Comparison of ENCODE assay signal across 11 cellular contexts in the genomic region with DNA sequence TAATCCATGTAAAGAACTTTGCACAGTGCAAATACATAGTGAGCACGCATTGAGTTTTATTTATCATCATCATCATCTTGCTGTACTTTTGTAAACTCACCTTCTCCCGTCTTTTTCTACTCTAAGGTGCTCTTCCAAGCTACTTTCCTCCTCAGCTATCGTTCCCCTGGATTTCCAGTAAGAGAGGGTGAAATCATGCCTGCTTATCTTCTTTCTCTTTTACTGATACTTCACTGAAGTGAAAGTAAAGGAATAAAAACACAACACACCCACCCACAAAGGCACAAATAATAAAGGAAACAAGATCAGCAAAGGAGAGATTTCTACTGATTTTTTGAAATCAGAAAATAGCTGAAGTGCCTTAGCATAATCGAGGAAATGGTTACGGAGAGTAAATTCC.
A peak's percentile ranks its signal among the peaks of the same experiment; 100 is the strongest.
DNase-seq lines count a peak whose midpoint lies in the region; ATAC-seq, FAIRE-seq and TF ChIP-seq lines count a peak whose summit lies in the region.
"Had no signal": no experiment of that assay in that cellular context is flagged by ENCODE, and none has a peak within 500 bp of the region (broad histone marks: within the 10 kb centered on the region; RNA-seq: fewer than 3 reads in every experiment).

No MANE protein-coding gene starts in this region.

- peak overlapping the region; percentile 63 for H3K4me3 Mint-ChIP-seq in activated CD4-positive, alpha-beta T cell treated with anti-CD3 and anti-CD28 coated beads, Interleukin-2, amount 10 ng/mL, durations not matched to agents 24 days and 14 days
- H3K4me3 Mint-ChIP-seq in activated CD4-positive, alpha-beta T cell treated with anti-CD3 and anti-CD28 coated beads for 36 hours: no peak overlapping the region
- no peak overlapping the region for H3K4me3 Mint-ChIP-seq in WTC11
- peak overlapping the region; percentile 2 for H3K4me3 Mint-ChIP-seq in stimulated activated effector memory CD8-positive, alpha-beta T cell treated with anti-CD3 and anti-CD28 coated beads, Interleukin-12 subunit alpha, Interleukin-12 subunit beta, amount 100 ng/mL, for 72 hours

- CTCF ChIA-PET in activated CD4-positive, alpha-beta T cell treated with anti-CD3 and anti-CD28 coated beads for 36 hours (lab: Charles Lee): no interaction called here
- CTCF ChIA-PET in WTC11 (lab: Charles Lee): no interaction called here

- H3K79me2 ChIP-seq in keratinocyte (ENCODE audit: control insufficient read depth, insufficient read depth, low read length): no peaks in the 10 kb centered on the region

- no peaks in the 10 kb centered on the region for H4K20me1 ChIP-seq in keratinocyte (ENCODE audit: control insufficient read depth, extremely low read depth, insufficient read depth, low read length)

- H3K9ac ChIP-seq in keratinocyte (ENCODE audit: control insufficient read depth, extremely low read depth, insufficient read depth, low read length): peak overlapping the region; percentile 5

- no peak overlapping the region for H3K27ac ChIP-seq in keratinocyte (ENCODE audit: control insufficient read depth, insufficient read depth, low read length)

- peaks cover 9% of the 10 kb centered on the region for H3K27me3 Mint-ChIP-seq in activated CD4-positive, alpha-beta T cell treated with anti-CD3 and anti-CD28 coated beads, Interleukin-2, amount 10 ng/mL, durations not matched to agents 24 days and 14 days
- H3K27me3 Mint-ChIP-seq in activated CD4-positive, alpha-beta T cell treated with anti-CD3 and anti-CD28 coated beads for 36 hours: peaks cover 4% of the 10 kb centered on the region
- no peaks in the 10 kb centered on the region for H3K27me3 Mint-ChIP-seq in WTC11 (ENCODE audit: low read depth)

- no peak for DNase-seq in activated CD4-positive, alpha-beta T cell treated with anti-CD3 and anti-CD28 coated beads, Interleukin-2, amount 10 ng/mL, durations not matched to agents 24 days and 14 days
- no peak for DNase-seq in activated CD4-positive, alpha-beta T cell treated with anti-CD3 and anti-CD28 coated beads for 36 hours
- DNase-seq in WTC11 (ENCODE audit: low spot score) (no peak), keratinocyte (ENCODE audit: low read depth, low spot score) (no peak), NCI-H345 treated with DMSO at 0.1 percent for 48 hours (lab: John Stamatoyannopoulos, UW; ENCODE audit: unreplicated experiment) (no peak), foreskin fibroblast (no peak)
- no peak for DNase-seq in stimulated activated effector memory CD8-positive, alpha-beta T cell treated with anti-CD3 and anti-CD28 coated beads, Interleukin-12 subunit alpha, Interleukin-12 subunit beta, amount 100 ng/mL, for 72 hours (ENCODE audit: low spot score in 2 of 2)
- DNase-seq: NCI-H2081, retina had no signal

- H2AFZ ChIP-seq in keratinocyte (ENCODE audit: control insufficient read depth, low read length): no peak overlapping the region

- peaks cover 40% of the 10 kb centered on the region for H3K4me1 Mint-ChIP-seq in activated CD4-positive, alpha-beta T cell treated with anti-CD3 and anti-CD28 coated beads, Interleukin-2, amount 10 ng/mL, durations not matched to agents 24 days and 14 days
- H3K4me1 Mint-ChIP-seq in activated CD4-positive, alpha-beta T cell treated with anti-CD3 and anti-CD28 coated beads for 36 hours: peaks cover 21% of the 10 kb centered on the region
- peaks cover 9% of the 10 kb centered on the region for H3K4me1 Mint-ChIP-seq in WTC11
- H3K4me1 Mint-ChIP-seq in stimulated activated effector memory CD8-positive, alpha-beta T cell treated with anti-CD3 and anti-CD28 coated beads, Interleukin-12 subunit alpha, Interleukin-12 subunit beta, amount 100 ng/mL, for 72 hours: peaks cover 36% of the 10 kb centered on the region

- H3K27ac Mint-ChIP-seq in activated CD4-positive, alpha-beta T cell treated with anti-CD3 and anti-CD28 coated beads, Interleukin-2, amount 10 ng/mL, durations not matched to agents 24 days and 14 days: peak overlapping the region; percentile 49
- H3K27ac Mint-ChIP-seq in activated CD4-positive, alpha-beta T cell treated with anti-CD3 and anti-CD28 coated beads for 36 hours: no peak overlapping the region
- H3K27ac Mint-ChIP-seq in WTC11: peak overlapping the region; percentile 46; the same call in 1 of the 2 replicates
- no peak overlapping the region for H3K27ac Mint-ChIP-seq in stimulated activated effector memory CD8-positive, alpha-beta T cell treated with anti-CD3 and anti-CD28 coated beads, Interleukin-12 subunit alpha, Interleukin-12 subunit beta, amount 100 ng/mL, for 72 hours

- FAIRE-seq in keratinocyte (lab: Jason Lieb, UNC): no peak

- H3K4me2 ChIP-seq in keratinocyte (ENCODE audit: control insufficient read depth, extremely low read depth, insufficient read depth, low read depth, low read length): peak overlapping the region; percentile 54

- no peak for ATAC-seq in activated CD4-positive, alpha-beta T cell treated with anti-CD3 and anti-CD28 coated beads for 36 hours
- ATAC-seq in WTC11 (no peak), HG03442 (IDR thresholded peaks at IDR 0.05; ENCODE audit: unreplicated experiment) (no peak)
- no peak for ATAC-seq in stimulated activated effector memory CD8-positive, alpha-beta T cell treated with anti-CD3 and anti-CD28 coated beads, Interleukin-12 subunit alpha, Interleukin-12 subunit beta, amount 100 ng/mL, for 72 hours
- ATAC-seq: SK-N-SH treated with all-trans-retinoic acid at 6 μM for 48 hours had no signal

- POLR2A ChIA-PET in activated CD4-positive, alpha-beta T cell treated with anti-CD3 and anti-CD28 coated beads for 36 hours (lab: Charles Lee): no interaction called here
- POLR2A ChIA-PET in WTC11 (lab: Charles Lee): no interaction called here

- intact Hi-C loops in activated CD4-positive, alpha-beta T cell treated with anti-CD3 and anti-CD28 coated beads, Interleukin-2, amount 10 ng/mL, durations not matched to agents 24 days and 14 days (cut with micrococcal nuclease): no loop called here
- intact Hi-C loops in activated CD4-positive, alpha-beta T cell treated with anti-CD3 and anti-CD28 coated beads for 36 hours (cut with DNase I, micrococcal nuclease): no loop called here

- peaks cover 10% of the 10 kb centered on the region for H3K36me3 Mint-ChIP-seq in activated CD4-positive, alpha-beta T cell treated with anti-CD3 and anti-CD28 coated beads, Interleukin-2, amount 10 ng/mL, durations not matched to agents 24 days and 14 days (ENCODE audit: low read depth)
- no peaks in the 10 kb centered on the region for H3K36me3 Mint-ChIP-seq in activated CD4-positive, alpha-beta T cell treated with anti-CD3 and anti-CD28 coated beads for 36 hours (ENCODE audit: low read depth)
- no peaks in the 10 kb centered on the region for H3K36me3 Mint-ChIP-seq in WTC11
- H3K36me3 Mint-ChIP-seq in stimulated activated effector memory CD8-positive, alpha-beta T cell treated with anti-CD3 and anti-CD28 coated beads, Interleukin-12 subunit alpha, Interleukin-12 subunit beta, amount 100 ng/mL, for 72 hours: no peaks in the 10 kb centered on the region

- peaks cover 12% of the 10 kb centered on the region for H3K9me3 Mint-ChIP-seq in activated CD4-positive, alpha-beta T cell treated with anti-CD3 and anti-CD28 coated beads, Interleukin-2, amount 10 ng/mL, durations not matched to agents 24 days and 14 days
- H3K9me3 Mint-ChIP-seq in activated CD4-positive, alpha-beta T cell treated with anti-CD3 and anti-CD28 coated beads for 36 hours (ENCODE audit: low read depth): no peaks in the 10 kb centered on the region
- H3K9me3 Mint-ChIP-seq in WTC11: no peaks in the 10 kb centered on the region
- H3K9me3 Mint-ChIP-seq in stimulated activated effector memory CD8-positive, alpha-beta T cell treated with anti-CD3 and anti-CD28 coated beads, Interleukin-12 subunit alpha, Interleukin-12 subunit beta, amount 100 ng/mL, for 72 hours: no peaks in the 10 kb centered on the region

- H3K36me3 ChIP-seq in keratinocyte (ENCODE audit: control insufficient read depth in 2 of 2, extremely low read depth in 1 of 2, insufficient read depth in 2 of 2, low read length in 2 of 2): no peaks in the 10 kb centered on the region

- H3K9me1 ChIP-seq in keratinocyte (ENCODE audit: control insufficient read depth, extremely low read depth, insufficient read depth, low read length): no peaks in the 10 kb centered on the region

- H3K4me1 ChIP-seq in keratinocyte (ENCODE audit: control insufficient read depth, extremely low read depth, insufficient read depth, low read length): peaks cover 5% of the 10 kb centered on the region

- H3K4me3 ChIP-seq in keratinocyte (ENCODE audit: control insufficient read depth in 2 of 3, extremely low read depth in 1 of 3, insufficient read depth in 2 of 3, low read depth in 1 of 3, low read length in 3 of 3) (peak overlapping the region in 1 of 3 experiments; percentile 58), foreskin fibroblast (ENCODE audit: low read depth in 1 of 2, low read length in 2 of 2) (peak overlapping the region in 1 of 2 donors; percentile 30)

- no peaks in the 10 kb centered on the region for H3K9me3 ChIP-seq in keratinocyte (ENCODE audit: control insufficient read depth, low read depth, low read length)

- dilution Hi-C loops in keratinocyte (cut with MboI; ENCODE audit: extremely low pct_ligation_motif_present, low sequenced_read_pairs): no loop called here

- TF ChIP-seq CTCF in WTC11 (IDR thresholded peaks at IDR 0.05) (no peak), keratinocyte (optimal IDR thresholded peaks at IDR 0.05 in 1 of 3, IDR thresholded peaks at IDR 0.05 in 1 of 3, conservative IDR thresholded peaks at IDR 0.05 in 1 of 3; ENCODE audit: extremely low read depth in 1 of 3, insufficient read depth in 2 of 3, low read length in 3 of 3) (no peak), foreskin fibroblast (IDR thresholded peaks at IDR 0.05; ENCODE audit: low read depth, low read length) (no peak)

- no peaks in the 10 kb centered on the region for H3K27me3 ChIP-seq in keratinocyte (ENCODE audit: control insufficient read depth, extremely low read depth, insufficient read depth, low read length)

TF ChIP-seq in WTC11, 78 proteins besides CTCF, POLR2A, EP300 and RAD21 (continues in another document):
- TF ChIP-seq ESRRA (CRISPR knock-in tag; IDR thresholded peaks at IDR 0.05; ENCODE audit: borderline replicate concordance) (no peak), ZNF263 (CRISPR knock-in tag; IDR thresholded peaks at IDR 0.05; ENCODE audit: low read depth) (no peak), ELF4 (CRISPR knock-in tag; IDR thresholded peaks at IDR 0.05; ENCODE audit: low read depth) (no peak), EMX1 (CRISPR knock-in tag; IDR thresholded peaks at IDR 0.05) (no peak)
- TF ChIP-seq, protein P1, sequence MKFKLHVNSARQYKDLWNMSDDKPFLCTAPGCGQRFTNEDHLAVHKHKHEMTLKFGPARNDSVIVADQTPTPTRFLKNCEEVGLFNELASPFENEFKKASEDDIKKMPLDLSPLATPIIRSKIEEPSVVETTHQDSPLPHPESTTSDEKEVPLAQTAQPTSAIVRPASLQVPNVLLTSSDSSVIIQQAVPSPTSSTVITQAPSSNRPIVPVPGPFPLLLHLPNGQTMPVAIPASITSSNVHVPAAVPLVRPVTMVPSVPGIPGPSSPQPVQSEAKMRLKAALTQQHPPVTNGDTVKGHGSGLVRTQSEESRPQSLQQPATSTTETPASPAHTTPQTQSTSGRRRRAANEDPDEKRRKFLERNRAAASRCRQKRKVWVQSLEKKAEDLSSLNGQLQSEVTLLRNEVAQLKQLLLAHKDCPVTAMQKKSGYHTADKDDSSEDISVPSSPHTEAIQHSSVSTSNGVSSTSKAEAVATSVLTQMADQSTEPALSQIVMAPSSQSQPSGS (CRISPR knock-in tag; IDR thresholded peaks at IDR 0.05; ENCODE audit: borderline replicate concordance, low read depth): no peak

Comparison
In these comparisons a context has a peak if more than half of its experiments do, and no peak if none do; other contexts are left out.
1. H3K27ac Mint-ChIP-seq: peak in activated CD4-positive, alpha-beta T cell treated with anti-CD3 and anti-CD28 coated beads, Interleukin-2, amount 10 ng/mL, durations not matched to agents 24 days and 14 days (single experiment) and WTC11 (single experiment); none in activated CD4-positive, alpha-beta T cell treated with anti-CD3 and anti-CD28 coated beads for 36 hours (single experiment) and stimulated activated effector memory CD8-positive, alpha-beta T cell treated with anti-CD3 and anti-CD28 coated beads, Interleukin-12 subunit alpha, Interleukin-12 subunit beta, amount 100 ng/mL, for 72 hours (single experiment).
2. H3K4me3 Mint-ChIP-seq: peak in activated CD4-positive, alpha-beta T cell treated with anti-CD3 and anti-CD28 coated beads, Interleukin-2, amount 10 ng/mL, durations not matched to agents 24 days and 14 days (single experiment) and stimulated activated effector memory CD8-positive, alpha-beta T cell treated with anti-CD3 and anti-CD28 coated beads, Interleukin-12 subunit alpha, Interleukin-12 subunit beta, amount 100 ng/mL, for 72 hours (single experiment); none in activated CD4-positive, alpha-beta T cell treated with anti-CD3 and anti-CD28 coated beads for 36 hours (single experiment) and WTC11 (single experiment).